8 cellular contexts compared by ENCODE assay signal in genomic region chr5:179907570-179908324, GRCh38. TPM values are rescaled to one million over a fixed set of nuclear protein-coding genes. Genes with fewer than 3 reads are reported as not detected.
A peak's percentile ranks its signal among the peaks of the same experiment; 100 is the strongest.
DNase-seq lines count a peak whose midpoint lies in the region; ATAC-seq and TF ChIP-seq lines count a peak whose summit lies in the region.

TBC1D9B (minus strand) TSS chr5:179907897; CDS start chr5:179907821, 76 bp downstream.

- peaks cover 23% of the 10 kb centered on the region for H3K4me1 ChIP-seq in CD4-positive, alpha-beta memory T cell (ENCODE audit: insufficient read depth, low read length)
- H3K4me1 ChIP-seq in Peyer's patch = peaks cover 0 to 18% (median 4%) of the 10 kb centered on the region in 4 donors

- peak within 1 kb of the TSS; percentile 85 to 92 (median 88) for H3K4me3 Mint-ChIP-seq in CD4-positive, alpha-beta memory T cell
- H3K4me3 Mint-ChIP-seq in activated T-helper 17 cell treated with anti-CD3 and anti-CD28 coated beads, Interleukin-2, amount 50 U/mL, for 72 hours = peak within 1 kb of the TSS; percentile 82
- H3K4me3 Mint-ChIP-seq in natural killer cell = peak within 1 kb of the TSS; percentile 88

- ATAC-seq in HG03457 (IDR thresholded peaks at IDR 0.05; ENCODE audit: unreplicated experiment) = peak; percentile 76
- peak; percentile 94 for ATAC-seq in activated T-helper 17 cell treated with anti-CD3 and anti-CD28 coated beads, Interleukin-2, amount 50 U/mL, for 72 hours (replicated peaks)
- peak; percentile 90 to 96 (median 92) for ATAC-seq in natural killer cell

- H3K36me3 Mint-ChIP-seq in CD4-positive, alpha-beta memory T cell = peaks cover 5 to 22% of the 10 kb centered on the region in 2 donors
- H3K36me3 Mint-ChIP-seq in activated T-helper 17 cell treated with anti-CD3 and anti-CD28 coated beads, Interleukin-2, amount 50 U/mL, for 72 hours (ENCODE audit: low read depth) = peaks cover 30% of the 10 kb centered on the region
- H3K36me3 Mint-ChIP-seq in natural killer cell = no peaks in the 10 kb centered on the region

- POLR2A ChIA-PET in CD4-positive, alpha-beta memory T cell (lab: Charles Lee; ENCODE audit: partially characterized antibody) = interaction anchor here (0.7 to 2.1 kb wide), 13 partner anchors 86 to 284 kb away, joined by 3 to 7 read pairs (median 4); partner anchors contain the start of genes HNRNPH1, LTC4S, MGAT4B and SQSTM1

- no peaks in the 10 kb centered on the region for H3K27me3 ChIP-seq in CD4-positive, alpha-beta memory T cell (ENCODE audit: insufficient read depth, low read length)
- H3K27me3 ChIP-seq in Peyer's patch = no peaks in the 10 kb centered on the region

- H3K9me3 ChIP-seq in CD4-positive, alpha-beta memory T cell (ENCODE audit: control insufficient read depth in 1 of 2, low read length in 2 of 2) = no peaks in the 10 kb centered on the region
- no peaks in the 10 kb centered on the region for H3K9me3 ChIP-seq in Peyer's patch

- peak; percentile 11 to 75 (median 56) for TF ChIP-seq CTCF in Peyer's patch (IDR thresholded peaks at IDR 0.05)
- TF ChIP-seq CTCF in fibroblast of mammary gland (conservative IDR thresholded peaks at IDR 0.05; ENCODE audit: control insufficient read depth, insufficient read depth, low read depth, low read length) = no peak
- TF ChIP-seq CTCF in natural killer cell (IDR thresholded peaks at IDR 0.05) = peak; percentile 11

- H3K36me3 ChIP-seq in CD4-positive, alpha-beta memory T cell (ENCODE audit: insufficient read depth, low read length) = peaks cover 4% of the 10 kb centered on the region
- H3K36me3 ChIP-seq in Peyer's patch = peaks cover 0 to 18% (median 0%) of the 10 kb centered on the region in 3 donors

- H3K9me3 Mint-ChIP-seq in CD4-positive, alpha-beta memory T cell = no peaks in the 10 kb centered on the region
- H3K9me3 Mint-ChIP-seq in activated T-helper 17 cell treated with anti-CD3 and anti-CD28 coated beads, Interleukin-2, amount 50 U/mL, for 72 hours = no peaks in the 10 kb centered on the region
- no peaks in the 10 kb centered on the region for H3K9me3 Mint-ChIP-seq in natural killer cell

- peak within 1 kb of the TSS; percentile 54 for H3K27ac ChIP-seq in CD4-positive, alpha-beta memory T cell (ENCODE audit: low read depth, low read length)
- H3K27ac ChIP-seq in Peyer's patch = peak within 1 kb of the TSS; percentile 54 to 89 (median 73)

- H3K27ac Mint-ChIP-seq in CD4-positive, alpha-beta memory T cell = peak within 1 kb of the TSS; percentile 78 to 94 (median 84)
- peak within 1 kb of the TSS; percentile 66 for H3K27ac Mint-ChIP-seq in activated T-helper 17 cell treated with anti-CD3 and anti-CD28 coated beads, Interleukin-2, amount 50 U/mL, for 72 hours
- H3K27ac Mint-ChIP-seq in natural killer cell = peak within 1 kb of the TSS; percentile 68 to 78

- H3K4me1 Mint-ChIP-seq in CD4-positive, alpha-beta memory T cell = peaks cover 7 to 38% (median 15%) of the 10 kb centered on the region in 4 donors
- H3K4me1 Mint-ChIP-seq in activated T-helper 17 cell treated with anti-CD3 and anti-CD28 coated beads, Interleukin-2, amount 50 U/mL, for 72 hours = peaks cover 4% of the 10 kb centered on the region
- peaks cover 10 to 27% of the 10 kb centered on the region in 2 donors for H3K4me1 Mint-ChIP-seq in natural killer cell

- intact Hi-C loops in CD4-positive, alpha-beta memory T cell (cut with micrococcal nuclease) = loop anchor here (1.0 to 5.0 kb wide), 7 partner anchors 49 to 230 kb away; partner anchors contain the start of genes MGAT4B, MRNIP and RNF130
- intact Hi-C loops in natural killer cell (cut with micrococcal nuclease) = loop anchor here (2.0 kb wide), 2 partner anchors 105 to 145 kb away; no protein-coding TSS in a partner anchor

- CTCF ChIA-PET in CD4-positive, alpha-beta memory T cell (lab: Charles Lee; ENCODE audit: partially characterized antibody) = interaction anchor here (0.7 to 5.8 kb wide), 13 partner anchors 9 to 145 kb away, joined by 3 to 57 read pairs (median 4); partner anchors contain the start of gene LTC4S

- DNase-seq in CD4-positive, alpha-beta memory T cell = peak; percentile 76 to 82 (median 78)
- DNase-seq in GM19240 (ENCODE audit: insufficient read length, low spot score) (peak; percentile 61), Peyer's patch (peak; percentile 52 to 83 (median 73)), fibroblast of mammary gland (ENCODE audit: low read depth) (peak; percentile 58), natural killer cell (peak; percentile 68)
- DNase-seq in stimulated activated naive CD4-positive, alpha-beta T cell (lab: John Stamatoyannopoulos, UW) = peak; percentile 59 to 81 (median 67)

- H3K4me3 ChIP-seq in CD4-positive, alpha-beta memory T cell (ENCODE audit: low read length in 2 of 2) = peak within 1 kb of the TSS in 1 of 2 donors; percentile 57
- H3K4me3 ChIP-seq in Peyer's patch = peak within 1 kb of the TSS; percentile 56 to 83 (median 76)
- peak within 1 kb of the TSS; percentile 76 for H3K4me3 ChIP-seq in fibroblast of mammary gland (ENCODE audit: control insufficient read depth, low read depth, low read length)

- H3K27me3 Mint-ChIP-seq in CD4-positive, alpha-beta memory T cell = no peaks in the 10 kb centered on the region
- H3K27me3 Mint-ChIP-seq in activated T-helper 17 cell treated with anti-CD3 and anti-CD28 coated beads, Interleukin-2, amount 50 U/mL, for 72 hours = no peaks in the 10 kb centered on the region
- H3K27me3 Mint-ChIP-seq in natural killer cell (ENCODE audit: low read depth in 2 of 2) = no peaks in the 10 kb centered on the region

- no peak for TF ChIP-seq POLR2A in Peyer's patch (IDR thresholded peaks at IDR 0.05)

RNA-seq across cellular contexts. Expression of gene TBC1D9B, which starts in this region (rescaled TPM):
- 10 to 100 TPM; 84.3 to 85.0 TPM for total RNA-seq in CD4-positive, alpha-beta memory T cell
- polyA plus RNA-seq in CD4-positive, alpha-beta memory T cell = 10 to 100 TPM in 1 of 2 donors, 1 to 10 TPM in 1; 9.3 to 38.0 TPM
- total RNA-seq in Peyer's patch = 100 to 1,000 TPM in 3 of 4 donors, 10 to 100 TPM in 1; 89.7 to 281 (median 186) TPM
- 100 to 1,000 TPM in 1 of 2 donors, 10 to 100 TPM in 1; 96.5 to 116 TPM for total RNA-seq in activated T-helper 17 cell treated with anti-CD3 and anti-CD28 coated beads, Interleukin-2, amount 50 U/mL, for 72 hours
- total RNA-seq in natural killer cell = 100 to 1,000 TPM; 102 to 115 (median 113) TPM
